16 cellular contexts compared by ENCODE assay signal in the genomic region with DNA sequence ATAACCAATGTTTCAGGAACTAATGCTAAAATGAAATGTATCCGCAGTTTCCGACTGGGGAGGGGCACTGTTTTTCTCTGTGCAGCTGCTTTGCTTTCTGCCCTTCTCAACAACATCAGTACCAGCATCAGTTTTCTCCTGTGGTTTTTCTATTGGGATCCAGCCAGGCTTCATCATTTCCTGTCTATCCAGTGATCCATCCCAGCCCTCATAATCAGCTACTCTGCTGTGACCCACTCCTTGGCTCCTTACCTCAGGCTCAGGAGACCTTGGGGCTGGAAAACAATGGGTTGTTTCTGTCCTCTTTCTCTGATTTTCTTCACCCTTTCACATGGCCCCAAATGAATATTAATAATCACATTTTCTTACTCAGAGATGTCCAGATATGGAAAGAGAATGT.
DNase-seq lines count a peak whose midpoint lies in the region; ATAC-seq, FAIRE-seq and TF ChIP-seq lines count a peak whose summit lies in the region.
"Had no signal": no experiment of that assay in that cellular context is flagged by ENCODE, and none has a peak within 500 bp of the region (broad histone marks: within the 10 kb centered on the region; RNA-seq: fewer than 3 reads in every experiment).

No MANE protein-coding gene starts in this region.

- intact Hi-C loops in mammary epithelial cell (cut with micrococcal nuclease), result no loop called here

- no peak for FAIRE-seq in GM19239 (lab: Jason Lieb, UNC)

- no peak overlapping the region for H3K9ac ChIP-seq in mammary epithelial cell (ENCODE audit: insufficient read depth, low read length)

- H3K4me2 ChIP-seq in mammary epithelial cell (ENCODE audit: insufficient read depth, low read depth, low read length), result no peak overlapping the region

- H3K79me2 ChIP-seq in mammary epithelial cell (ENCODE audit: insufficient read depth, low read length), result no peaks in the 10 kb centered on the region

- H4K20me1 ChIP-seq in mammary epithelial cell (ENCODE audit: insufficient read depth, low read length), result no peaks in the 10 kb centered on the region

- ATAC-seq in GM18858 (IDR thresholded peaks at IDR 0.05; ENCODE audit: unreplicated experiment) (no peak), GM18868 (IDR thresholded peaks at IDR 0.05; ENCODE audit: unreplicated experiment) (no peak)
- ATAC-seq: esophagus mucosa, right cardiac atrium had no signal

- H3K36me3 ChIP-seq in mammary epithelial cell (ENCODE audit: insufficient read depth, low read length), result no peaks in the 10 kb centered on the region

- no peak overlapping the region for H3K27ac ChIP-seq in mammary epithelial cell (ENCODE audit: insufficient read depth, low read depth, low read length)
- H3K27ac ChIP-seq: VCaP had no signal

- no TSS peak for BruUV-seq in mammary epithelial cell (replicated peaks; lab: Mats Ljungman, UMichigan)

- no peaks in the 10 kb centered on the region for H3K27me3 ChIP-seq in mammary epithelial cell (ENCODE audit: insufficient read depth, low read length)

- dilution Hi-C loops in mammary epithelial cell (cut with HindIII; ENCODE audit: low sequenced_read_pairs), result no loop called here

- DNase-seq in AG09309 (ENCODE audit: low read depth) (peak; percentile 11), LHCN-M2 (ENCODE audit: low read depth) (peak; percentile 92), mammary epithelial cell (peak; percentile 69), kidney tubule cell (ENCODE audit: low spot score) (peak; percentile 45), NCI-H2081 treated with DMSO at 0.1 percent for 48 hours (lab: John Stamatoyannopoulos, UW) (no peak), GM19239 (ENCODE audit: insufficient read length, low spot score) (no peak)
- DNase-seq: amygdala; GOT3; KG1; right cardiac atrium; stimulated activated CD4-positive, alpha-beta T cell treated with anti-CD3 and anti-CD28 coated beads, Interleukin-2, amount 100 ng/mL, for 48 hours; stimulated activated CD8-positive, alpha-beta memory T cell treated with anti-CD3 and anti-CD28 coated beads, Interleukin-4, amount 100 ng/mL, for 48 hours had no signal

- CTCF ChIA-PET in mammary epithelial cell (lab: Charles Lee; ENCODE audit: low non-redundant PET), result no interaction called here

- no peaks in the 10 kb centered on the region for H3K9me3 ChIP-seq in mammary epithelial cell (replicated peaks; ENCODE audit: insufficient read depth, low read length)

- H3K4me3 ChIP-seq in AG09309 (ENCODE audit: control insufficient read depth, low read depth, low read length), result no peak overlapping the region
- H3K4me3 ChIP-seq in mammary epithelial cell (replicated peaks in 1 of 3; ENCODE audit: insufficient read depth in 1 of 3, low read depth in 2 of 3, low read length in 3 of 3), result no peak overlapping the region

- no peak for TF ChIP-seq CTCF in AG09309 (IDR thresholded peaks at IDR 0.05; ENCODE audit: control insufficient read depth, insufficient read depth, low read depth, low read length, missing control alignments)
- no peak for TF ChIP-seq CTCF in mammary epithelial cell (conservative IDR thresholded peaks at IDR 0.05 in 1 of 2, IDR thresholded peaks at IDR 0.05 in 1 of 2; ENCODE audit: extremely low read depth in 1 of 2, insufficient read depth in 1 of 2, low read depth in 1 of 2, low read length in 2 of 2)

- in situ Hi-C loops in mammary epithelial cell (cut with MboI; ENCODE audit: low sequenced_read_pairs in 2 of 2), result no loop called here

- H3K4me1 ChIP-seq in mammary epithelial cell (ENCODE audit: insufficient read depth, low read length), result peaks cover 27% of the 10 kb centered on the region

- H2AFZ ChIP-seq in mammary epithelial cell (ENCODE audit: low read depth, low read length), result peak overlapping the region; percentile 27

- 88% methylated on average over 2 of the region's 2 CpGs for WGBS in mammary epithelial cell (ENCODE audit: low coverage, missing lambda C conversion rate)

Comparison
In these comparisons a context has a peak if more than half of its experiments do, and no peak if none do; other contexts are left out.
1. DNase-seq: peak in AG09309 (single experiment), LHCN-M2 (single experiment), mammary epithelial cell (single experiment) and kidney tubule cell (single experiment); none in NCI-H2081 treated with DMSO at 0.1 percent for 48 hours (single experiment) and GM19239 (single experiment).